In genomic region chr7:84057576-84057975, GRCh38 we compare ENCODE assay signal across 15 cellular contexts.
DNase-seq lines count a peak whose midpoint lies in the region; ATAC-seq and TF ChIP-seq lines count a peak whose summit lies in the region.
"Had no signal": no experiment of that assay in that cellular context is flagged by ENCODE, and none has a peak within 500 bp of the region (broad histone marks: within the 10 kb centered on the region; RNA-seq: fewer than 3 reads in every experiment).

No MANE protein-coding gene starts in this region.

- H3K9me3 ChIP-seq in SJSA1 (replicated peaks) (no peaks in the 10 kb centered on the region), hepatocyte (ENCODE audit: low read depth) (no peaks in the 10 kb centered on the region), H9 (ENCODE audit: control insufficient read depth, low read depth, low read length) (no peaks in the 10 kb centered on the region)
- H3K9me3 ChIP-seq: BE2C had no signal

- no peaks in the 10 kb centered on the region for H3K36me3 ChIP-seq in ACC112 (ENCODE audit: insufficient read depth, low read length)
- H3K36me3 ChIP-seq in KMS-11 (ENCODE audit: insufficient read depth), result no peaks in the 10 kb centered on the region
- H3K36me3 ChIP-seq in SJSA1, result no peaks in the 10 kb centered on the region; the same call in 1 of the 2 replicates
- peaks cover 4% of the 10 kb centered on the region for H3K36me3 ChIP-seq in hepatocyte (replicated peaks; ENCODE audit: insufficient read depth, low read depth)
- H3K36me3 ChIP-seq: BE2C had no signal

- 96% methylated on average over 2 of the region's 2 CpGs for WGBS in hepatocyte (ENCODE audit: low lambda C conversion rate, missing lambda C conversion rate)
- WGBS in H9 (ENCODE audit: extremely low coverage, insufficient read length, low lambda C conversion rate), result no CpG with 5 or more reads among the region's 2 CpGs

- H3K23ac ChIP-seq in H9 (ENCODE audit: insufficient read length, low read depth, low read length), result no peak overlapping the region

- TF ChIP-seq CTCF in KMS-11 (conservative IDR thresholded peaks at IDR 0.05; ENCODE audit: low read depth, low read length) (no peak), hepatocyte (IDR thresholded peaks at IDR 0.05; ENCODE audit: poor library complexity) (no peak), H9 (conservative IDR thresholded peaks at IDR 0.05) (no peak)

- peak overlapping the region; percentile 66 for H3K27ac ChIP-seq in ACC112 (ENCODE audit: low read depth, low read length)
- H3K27ac ChIP-seq in KMS-11, result no peak overlapping the region
- H3K27ac ChIP-seq in SJSA1, result peak overlapping the region; percentile 89
- H3K27ac ChIP-seq in hepatocyte, result peak overlapping the region; percentile 78
- H3K27ac ChIP-seq in H9 (ENCODE audit: insufficient read length, low read depth, low read length), result no peak overlapping the region
- H3K27ac ChIP-seq: C4-2B had no signal

- H3K9ac ChIP-seq in KMS-11 (no peak overlapping the region), H9 (ENCODE audit: extremely low read depth, insufficient read length, low read length) (no peak overlapping the region)

- H3K79me1 ChIP-seq in H9 (ENCODE audit: insufficient read depth, low read depth, low read length, poor library complexity, severe bottlenecking), result no peaks in the 10 kb centered on the region

- H4K8ac ChIP-seq in H9 (replicated peaks; ENCODE audit: insufficient read length, low read depth, low read length), result no peak overlapping the region

- H4K91ac ChIP-seq in H9 (ENCODE audit: insufficient read length, low read depth, low read length), result no peak overlapping the region

- H3K23me2 ChIP-seq in H9 (ENCODE audit: insufficient read length, low read depth, low read length, poor library complexity, severe bottlenecking), result no peaks in the 10 kb centered on the region

- no peak overlapping the region for H2BK20ac ChIP-seq in H9 (ENCODE audit: low read depth, low read length, poor library complexity, severe bottlenecking)

- no peaks in the 10 kb centered on the region; a peak in 1 of 5 replicates for H3K9me3 Mint-ChIP-seq in H9

- no peaks in the 10 kb centered on the region for H4K20me1 ChIP-seq in KMS-11 (ENCODE audit: insufficient read depth)
- no peaks in the 10 kb centered on the region for H4K20me1 ChIP-seq in hepatocyte (ENCODE audit: insufficient read depth, poor library complexity, severe bottlenecking)
- no peaks in the 10 kb centered on the region for H4K20me1 ChIP-seq in H9 (ENCODE audit: control insufficient read depth, insufficient read depth, insufficient read length)

- no peak overlapping the region for H2AK5ac ChIP-seq in H9 (ENCODE audit: insufficient read length, low read length)

- H3K56ac ChIP-seq in H9 (ENCODE audit: insufficient read length, low read depth, low read length), result no peak overlapping the region

- H3K9me2 ChIP-seq in hepatocyte (replicated peaks; ENCODE audit: insufficient read depth), result no peaks in the 10 kb centered on the region

- H3K27me3 Mint-ChIP-seq in H9 (ENCODE audit: low read depth), result no peaks in the 10 kb centered on the region
- H3K27me3 Mint-ChIP-seq: CD4-positive, alpha-beta memory T cell had no signal

- no peak overlapping the region for H2BK15ac ChIP-seq in H9 (ENCODE audit: low read depth, low read length)

- H2BK5ac ChIP-seq in H9 (ENCODE audit: insufficient read length, low read length), result no peak overlapping the region

- H3K27me3 ChIP-seq in ACC112 (ENCODE audit: insufficient read depth, low read length) (no peaks in the 10 kb centered on the region), KMS-11 (ENCODE audit: insufficient read depth, low read depth) (no peaks in the 10 kb centered on the region), SJSA1 (replicated peaks) (no peaks in the 10 kb centered on the region), hepatocyte (no peaks in the 10 kb centered on the region), H9 (ENCODE audit: insufficient read depth, low read length) (no peaks in the 10 kb centered on the region)
- H3K27me3 ChIP-seq: BE2C had no signal

- ATAC-seq in GM18858 (IDR thresholded peaks at IDR 0.05; ENCODE audit: unreplicated experiment), result no peak
- ATAC-seq: HCT116 had no signal

- no peak for DNase-seq in SJSA1 (ENCODE audit: low read depth in 1 of 2, low spot score in 2 of 2)
- no peak for DNase-seq in hepatocyte (ENCODE audit: low spot score)
- DNase-seq in NCI-H1092 (lab: John Stamatoyannopoulos, UW), result no peak
- no peak for DNase-seq in H9
- DNase-seq in stimulated activated CD8-positive, alpha-beta memory T cell treated with anti-CD3 and anti-CD28 coated beads, Interleukin-4, amount 100 ng/mL, for 48 hours, result no peak
- DNase-seq: BE2C, DMS153, DMS79 treated with DMSO at 0.1 percent for 48 hours, EL had no signal

- H2AFZ ChIP-seq in ACC112 (ENCODE audit: low read length, unreplicated experiment) (no peak overlapping the region), KMS-11 (ENCODE audit: low read depth) (no peak overlapping the region), hepatocyte (no peak overlapping the region), H9 (ENCODE audit: low read length) (no peak overlapping the region)

- H3K4me2 ChIP-seq in KMS-11 (peak overlapping the region; percentile 74), hepatocyte (no peak overlapping the region), H9 (ENCODE audit: insufficient read depth, insufficient read length, low read length) (no peak overlapping the region)

- no peak overlapping the region for H3K14ac ChIP-seq in H9 (ENCODE audit: insufficient read depth, low read length)

- H2BK12ac ChIP-seq in H9 (ENCODE audit: insufficient read length, low read depth, low read length), result no peak overlapping the region

- peaks cover 10 to 18% (median 16%) of the 10 kb centered on the region in 3 experiments; a peak in 6 of 7 replicates for H3K36me3 Mint-ChIP-seq in H9 (ENCODE audit: insufficient read depth in 1 of 3, low read depth in 3 of 3)
- H3K36me3 Mint-ChIP-seq: CD4-positive, alpha-beta memory T cell had no signal

- no peak overlapping the region for H3K18ac ChIP-seq in H9 (ENCODE audit: insufficient read length, low read depth, low read length)

- H3K4me3 ChIP-seq in ACC112 (ENCODE audit: low read depth, low read length) (no peak overlapping the region), KMS-11 (IDR thresholded peaks at IDR 0.05; ENCODE audit: insufficient read depth, low read depth, low read length) (no peak overlapping the region), SJSA1 (no peak overlapping the region), hepatocyte (no peak overlapping the region)

- H3K4ac ChIP-seq in H9 (ENCODE audit: low read depth, low read length), result no peak overlapping the region

- no peak overlapping the region for H3T11ph ChIP-seq in H9 (ENCODE audit: low read length)

- no peak overlapping the region for H3K27ac Mint-ChIP-seq in H9
- H3K27ac Mint-ChIP-seq: CD4-positive, alpha-beta memory T cell had no signal

- H4K5ac ChIP-seq in H9 (ENCODE audit: insufficient read length, low read depth, low read length), result no peak overlapping the region

- H3K79me2 ChIP-seq in ACC112 (ENCODE audit: control insufficient read depth, insufficient read depth, low read length, unreplicated experiment), result no peaks in the 10 kb centered on the region
- no peaks in the 10 kb centered on the region for H3K79me2 ChIP-seq in KMS-11 (ENCODE audit: insufficient read depth, low read depth)
- H3K79me2 ChIP-seq in hepatocyte, result no peaks in the 10 kb centered on the region
- no peaks in the 10 kb centered on the region for H3K79me2 ChIP-seq in H9 (ENCODE audit: insufficient read depth, low read length)

- H3K4me1 ChIP-seq in ACC112 (ENCODE audit: control insufficient read depth, insufficient read depth, low read length, unreplicated experiment), result peaks cover 41% of the 10 kb centered on the region
- H3K4me1 ChIP-seq in KMS-11 (ENCODE audit: low read depth, poor library complexity, severe bottlenecking), result peaks cover 32% of the 10 kb centered on the region
- peaks cover 43% of the 10 kb centered on the region for H3K4me1 ChIP-seq in SJSA1 (replicated peaks)
- peaks cover 14% of the 10 kb centered on the region for H3K4me1 ChIP-seq in hepatocyte (ENCODE audit: insufficient read depth)
- H3K4me1 ChIP-seq in H9 (ENCODE audit: insufficient read depth, low read length), result peaks cover 4% of the 10 kb centered on the region
- H3K4me1 ChIP-seq: BE2C had no signal

- no peak overlapping the region for H2BK120ac ChIP-seq in H9 (ENCODE audit: low read depth, low read length, poor library complexity, severe bottlenecking)

- no peak overlapping the region for H3K4me3 Mint-ChIP-seq in H9
- H3K4me3 Mint-ChIP-seq: CD4-positive, alpha-beta memory T cell had no signal

- peaks cover 29 to 38% of the 10 kb centered on the region in 2 experiments for H3K4me1 Mint-ChIP-seq in H9
- H3K4me1 Mint-ChIP-seq: CD4-positive, alpha-beta memory T cell had no signal

Comparison
In these comparisons a context has a peak if more than half of its experiments do, and no peak if none do; other contexts are left out.
1. H3K27ac ChIP-seq: peak in ACC112 (single experiment), SJSA1 (single experiment) and hepatocyte (single experiment); none in KMS-11 (single experiment) and H9 (single experiment).